Comparison of ENCODE assay signal across 15 cellular contexts in genomic region chr4:112112590-112113170, GRCh38. TPM values are rescaled to one million over a fixed set of nuclear protein-coding genes. Genes with fewer than 3 reads are reported as not detected.
DNase-seq lines count a peak whose midpoint lies in the region; ATAC-seq and TF ChIP-seq lines count a peak whose summit lies in the region.
"Had no signal": no experiment of that assay in that cellular context is flagged by ENCODE, and none has a peak within 500 bp of the region (broad histone marks: within the 10 kb centered on the region; RNA-seq: fewer than 3 reads in every experiment).

No MANE protein-coding gene starts in this region.

- peak; percentile 10 for DNase-seq in NCI-H446 treated with DMSO at 0.1 percent for 48 hours (lab: John Stamatoyannopoulos, UW)
- no peak for DNase-seq in breast epithelium (ENCODE audit: low spot score in 2 of 2)
- no peak for DNase-seq in mesendoderm
- DNase-seq in BE2C = no peak
- no peak for DNase-seq in activated CD4-positive, alpha-beta memory T cell treated with anti-CD3 and anti-CD28 coated beads, Interleukin-2, amount 10 ng/mL, durations not matched to agents 7 days and 5 days
- DNase-seq: activated CD8-positive, alpha-beta memory T cell treated with anti-CD3 and anti-CD28 coated beads for 24 hours; dermis blood vessel endothelial cell; NCI-H187; occipital lobe; SK-N-SH; stimulated activated naive CD4-positive, alpha-beta T cell had no signal

- H3K9me3 ChIP-seq in breast epithelium (no peaks in the 10 kb centered on the region), BE2C (no peaks in the 10 kb centered on the region)
- H3K9me3 ChIP-seq: SK-N-SH had no signal

- CTCF ChIA-PET in activated CD4-positive, alpha-beta memory T cell treated with anti-CD3 and anti-CD28 coated beads, Interleukin-2, amount 10 ng/mL, durations not matched to agents 7 days and 5 days (lab: Charles Lee) = no interaction called here

- H3K4me1 Mint-ChIP-seq in activated CD4-positive, alpha-beta memory T cell treated with anti-CD3 and anti-CD28 coated beads, Interleukin-2, amount 10 ng/mL, durations not matched to agents 7 days and 5 days = peaks cover 9% of the 10 kb centered on the region

- no peak overlapping the region for H3K4me3 Mint-ChIP-seq in activated CD4-positive, alpha-beta memory T cell treated with anti-CD3 and anti-CD28 coated beads, Interleukin-2, amount 10 ng/mL, durations not matched to agents 7 days and 5 days

- no peak overlapping the region for H3K4ac ChIP-seq in mesendoderm (ENCODE audit: low read depth, low read length)

- no peak overlapping the region for H2AK5ac ChIP-seq in mesendoderm (ENCODE audit: low read length)

- no peak overlapping the region for H3K9ac ChIP-seq in mesendoderm (ENCODE audit: low read length)
- H3K9ac ChIP-seq: SK-N-SH had no signal

- H3K27me3 ChIP-seq in breast epithelium (no peaks in the 10 kb centered on the region), mesendoderm (ENCODE audit: insufficient read depth, low read length, poor library complexity) (no peaks in the 10 kb centered on the region), BE2C (peaks cover 3% of the 10 kb centered on the region; the same call in 1 of the 2 replicates)

- H3K27me3 Mint-ChIP-seq in activated CD4-positive, alpha-beta memory T cell treated with anti-CD3 and anti-CD28 coated beads, Interleukin-2, amount 10 ng/mL, durations not matched to agents 7 days and 5 days = no peaks in the 10 kb centered on the region

- WGBS in mesendoderm (ENCODE audit: extremely low coverage, insufficient coverage, low lambda C conversion rate) = no CpG with 5 or more reads among the region's 2 CpGs

- no peak overlapping the region for H2BK15ac ChIP-seq in mesendoderm (replicated peaks; ENCODE audit: low read depth)

- POLR2A ChIA-PET in activated CD4-positive, alpha-beta memory T cell treated with anti-CD3 and anti-CD28 coated beads, Interleukin-2, amount 10 ng/mL, durations not matched to agents 7 days and 5 days (lab: Charles Lee) = no interaction called here

- no peaks in the 10 kb centered on the region for H3K36me3 Mint-ChIP-seq in activated CD4-positive, alpha-beta memory T cell treated with anti-CD3 and anti-CD28 coated beads, Interleukin-2, amount 10 ng/mL, durations not matched to agents 7 days and 5 days (ENCODE audit: low read depth)

- H3K4me3 ChIP-seq in breast epithelium (no peak overlapping the region), mesendoderm (ENCODE audit: low read length) (no peak overlapping the region), BE2C (ENCODE audit: low read depth, low read length) (no peak overlapping the region)

- TF ChIP-seq CTCF in C4-2B (conservative IDR thresholded peaks at IDR 0.05) (no peak), breast epithelium (IDR thresholded peaks at IDR 0.05) (no peak), BE2C (IDR thresholded peaks at IDR 0.05; ENCODE audit: low read depth, low read length) (no peak)

- no peaks in the 10 kb centered on the region for H3K9me3 Mint-ChIP-seq in activated CD4-positive, alpha-beta memory T cell treated with anti-CD3 and anti-CD28 coated beads, Interleukin-2, amount 10 ng/mL, durations not matched to agents 7 days and 5 days
- H3K9me3 Mint-ChIP-seq: activated T-helper 2 cell treated with anti-CD3 and anti-CD28 coated beads, Interferon-gamma antibody, Interleukin-2, Interleukin-4, amounts not matched to agents 10 μg/mL and 5 μg/mL and 100 μg/mL, durations not matched to agents 14 hours and 24 hours and 36 hours had no signal

- H3K36me3 ChIP-seq in breast epithelium = no peaks in the 10 kb centered on the region
- H3K36me3 ChIP-seq in mesendoderm (ENCODE audit: control insufficient read depth, insufficient read depth, low read length) = no peaks in the 10 kb centered on the region
- H3K36me3 ChIP-seq in BE2C = no peaks in the 10 kb centered on the region

- no peak for TF ChIP-seq POLR2A in breast epithelium (IDR thresholded peaks at IDR 0.05)

- no peak overlapping the region for H4K5ac ChIP-seq in mesendoderm (ENCODE audit: low read length)

- H3K27ac ChIP-seq in C4-2B (peak overlapping the region; percentile 89), breast epithelium (peak overlapping the region; percentile 61 to 70), mesendoderm (ENCODE audit: low read depth, low read length) (no peak overlapping the region)

- H4K8ac ChIP-seq in mesendoderm (ENCODE audit: low read depth, low read length) = peak overlapping the region; percentile 76

- no peak overlapping the region for H3K56ac ChIP-seq in mesendoderm (ENCODE audit: low read length)

- H2BK120ac ChIP-seq in mesendoderm (ENCODE audit: low read depth, low read length) = peak overlapping the region; percentile 45

- no peaks in the 10 kb centered on the region for H3K79me2 ChIP-seq in mesendoderm (ENCODE audit: control insufficient read depth, insufficient read depth, low read length)

- H3K4me2 ChIP-seq in mesendoderm (ENCODE audit: low read length) = no peak overlapping the region
- H3K4me2 ChIP-seq: SK-N-SH had no signal

- H2BK5ac ChIP-seq in mesendoderm (ENCODE audit: low read length) = no peak overlapping the region

- H3K27ac Mint-ChIP-seq in activated CD4-positive, alpha-beta memory T cell treated with anti-CD3 and anti-CD28 coated beads, Interleukin-2, amount 10 ng/mL, durations not matched to agents 7 days and 5 days = no peak overlapping the region
- H3K27ac Mint-ChIP-seq: activated T-helper 2 cell treated with anti-CD3 and anti-CD28 coated beads, Interferon-gamma antibody, Interleukin-2, Interleukin-4, amounts not matched to agents 10 μg/mL and 5 μg/mL and 100 μg/mL, durations not matched to agents 14 hours and 24 hours and 36 hours had no signal

- no peak overlapping the region for H3K18ac ChIP-seq in mesendoderm (ENCODE audit: low read length)

- H3K23ac ChIP-seq in mesendoderm (ENCODE audit: low read length) = no peak overlapping the region

- no peaks in the 10 kb centered on the region for H3K79me1 ChIP-seq in mesendoderm (ENCODE audit: low read length)

- ATAC-seq in esophagus mucosa (no peak), HG02623 (IDR thresholded peaks at IDR 0.05; ENCODE audit: unreplicated experiment) (no peak)

- intact Hi-C loops in breast epithelium (cut with DNase I; ENCODE audit: low total_unique reads) = no loop called here

- H3K4me1 ChIP-seq in breast epithelium = no peaks in the 10 kb centered on the region
- H3K4me1 ChIP-seq in mesendoderm (ENCODE audit: control insufficient read depth, low read depth, low read length) = no peaks in the 10 kb centered on the region
- no peaks in the 10 kb centered on the region for H3K4me1 ChIP-seq in BE2C

RNA-seq across cellular contexts. Expression of gene FAM241A, which starts 32.6 kb away (rescaled TPM):
- total RNA-seq in breast epithelium (10 to 100 TPM in 1 of 3 donors, 1 to 10 TPM in 2; 4.3 to 11.5 (median 7.5) TPM), esophagus mucosa (2.7 TPM)
- polyA plus RNA-seq in mesendoderm (2013, experiment 1 of 2) = 0.39 TPM
- 0.43 TPM for polyA plus RNA-seq in mesendoderm (2013, experiment 2 of 2)
- polyA plus RNA-seq in BE2C (2012; ENCODE audit: insufficient read depth, insufficient read length, low read depth) = 0.08 TPM
- total RNA-seq in activated CD4-positive, alpha-beta memory T cell treated with anti-CD3 and anti-CD28 coated beads, Interleukin-2, amount 10 ng/mL, durations not matched to agents 7 days and 5 days = 1 to 10 TPM; 1.2 to 1.4 TPM
